23 cellular contexts compared by ENCODE assay signal in genomic region chr15:56767315-56767714, GRCh38. TPM values are rescaled to one million over a fixed set of nuclear protein-coding genes. Genes with fewer than 3 reads are reported as not detected.
A peak's percentile ranks its signal among the peaks of the same experiment; 100 is the strongest.
DNase-seq lines count a peak whose midpoint lies in the region; ATAC-seq, FAIRE-seq and TF ChIP-seq lines count a peak whose summit lies in the region.
"Had no signal": no experiment of that assay in that cellular context is flagged by ENCODE, and none has a peak within 500 bp of the region (broad histone marks: within the 10 kb centered on the region; RNA-seq: fewer than 3 reads in every experiment).

No MANE protein-coding gene starts in this region.

- H3K4me1 ChIP-seq in endothelial cell of umbilical vein (ENCODE audit: control insufficient read depth, extremely low read depth, insufficient read depth, low read length), result peaks cover 39% of the 10 kb centered on the region
- no peaks in the 10 kb centered on the region for H3K4me1 ChIP-seq in colonic mucosa

- H3K9me3 ChIP-seq in endothelial cell of umbilical vein (replicated peaks; ENCODE audit: control insufficient read depth, insufficient read depth, low read length) (no peaks in the 10 kb centered on the region), colonic mucosa (no peaks in the 10 kb centered on the region)
- H3K9me3 ChIP-seq: adrenal gland, heart left ventricle, neutrophil had no signal

- H3K27me3 ChIP-seq in endothelial cell of umbilical vein (ENCODE audit: control insufficient read depth in 2 of 2, insufficient read depth in 2 of 2, low read length in 2 of 2) (no peaks in the 10 kb centered on the region), colonic mucosa (no peaks in the 10 kb centered on the region)
- H3K27me3 ChIP-seq: adrenal gland, heart left ventricle, neutrophil had no signal

- H3K27ac ChIP-seq in endothelial cell of umbilical vein (ENCODE audit: insufficient read depth, low read depth, low read length) (peak overlapping the region; percentile 76), colonic mucosa (no peak overlapping the region)
- H3K27ac ChIP-seq: adrenal gland, heart left ventricle had no signal

- H3K4me3 ChIP-seq in endothelial cell of umbilical vein (replicated peaks in 1 of 3; ENCODE audit: insufficient read depth in 1 of 3, low read depth in 1 of 3, low read length in 3 of 3), result no peak overlapping the region
- H3K4me3 ChIP-seq in colonic mucosa, result no peak overlapping the region
- H3K4me3 ChIP-seq: adrenal gland, heart left ventricle had no signal

- peak overlapping the region; percentile 38 for H3K4me2 ChIP-seq in endothelial cell of umbilical vein (ENCODE audit: insufficient read depth, low read length)

- no peaks in the 10 kb centered on the region for H3K27me3 Mint-ChIP-seq in activated T-cell treated with anti-CD3 and anti-CD28 coated beads, Interleukin-2, amount 50 U/mL, for 4 hours (ENCODE audit: low read depth)
- H3K27me3 Mint-ChIP-seq in stimulated activated naive CD8-positive, alpha-beta T cell treated with anti-CD3 and anti-CD28 coated beads, Interleukin-15, Interleukin-2, amounts not matched to agents 100 ng/mL and 50 ng/mL, for 24 hours, result no peaks in the 10 kb centered on the region
- peaks cover 6% of the 10 kb centered on the region for H3K27me3 Mint-ChIP-seq in nephron progenitor cell (ENCODE audit: low read depth, poor library complexity)

- H3K36me3 ChIP-seq in endothelial cell of umbilical vein (ENCODE audit: control insufficient read depth in 2 of 2, extremely low read depth in 1 of 2, insufficient read depth in 2 of 2, low read length in 2 of 2) (no peaks in the 10 kb centered on the region), colonic mucosa (no peaks in the 10 kb centered on the region)
- H3K36me3 ChIP-seq: adrenal gland, heart left ventricle, neutrophil had no signal

- FAIRE-seq in endothelial cell of umbilical vein (lab: Jason Lieb, UNC), result peak; percentile 8

- BruUV-seq in endothelial cell of umbilical vein (replicated peaks; lab: Mats Ljungman, UMichigan), result no TSS peak

- TF ChIP-seq CTCF in endothelial cell of umbilical vein (IDR thresholded peaks at IDR 0.05; ENCODE audit: extremely low read depth in 1 of 2, insufficient read depth in 1 of 2, low read depth in 1 of 2, low read length in 2 of 2), result no peak
- TF ChIP-seq CTCF in colonic mucosa (IDR thresholded peaks at IDR 0.05), result no peak
- TF ChIP-seq CTCF in nephron progenitor cell (IDR thresholded peaks at IDR 0.05), result no peak

- H3K4me1 Mint-ChIP-seq in activated T-cell treated with anti-CD3 and anti-CD28 coated beads, Interleukin-2, amount 50 U/mL, for 4 hours (ENCODE audit: low read depth), result peaks cover 19% of the 10 kb centered on the region
- peaks cover 23% of the 10 kb centered on the region for H3K4me1 Mint-ChIP-seq in stimulated activated naive CD8-positive, alpha-beta T cell treated with anti-CD3 and anti-CD28 coated beads, Interleukin-15, Interleukin-2, amounts not matched to agents 100 ng/mL and 50 ng/mL, for 24 hours (ENCODE audit: low read depth)
- no peaks in the 10 kb centered on the region for H3K4me1 Mint-ChIP-seq in nephron progenitor cell

- TF ChIP-seq POLR2A in endothelial cell of umbilical vein (IDR thresholded peaks at IDR 0.05; ENCODE audit: low read depth, low read length), result no peak

- no peaks in the 10 kb centered on the region for H3K9me1 ChIP-seq in endothelial cell of umbilical vein (replicated peaks; ENCODE audit: control insufficient read depth, extremely low read depth, insufficient read depth, low read length)

- H3K36me3 Mint-ChIP-seq in activated T-cell treated with anti-CD3 and anti-CD28 coated beads, Interleukin-2, amount 50 U/mL, for 4 hours (ENCODE audit: insufficient read depth), result no peaks in the 10 kb centered on the region
- H3K36me3 Mint-ChIP-seq in stimulated activated naive CD8-positive, alpha-beta T cell treated with anti-CD3 and anti-CD28 coated beads, Interleukin-15, Interleukin-2, amounts not matched to agents 100 ng/mL and 50 ng/mL, for 24 hours (ENCODE audit: low read depth), result no peaks in the 10 kb centered on the region
- peaks cover 7% of the 10 kb centered on the region for H3K36me3 Mint-ChIP-seq in nephron progenitor cell (ENCODE audit: low read depth)
- H3K36me3 Mint-ChIP-seq: CD8-positive, alpha-beta T cell had no signal

- peak overlapping the region; percentile 78 for H3K27ac Mint-ChIP-seq in stimulated activated naive CD8-positive, alpha-beta T cell treated with anti-CD3 and anti-CD28 coated beads, Interleukin-15, Interleukin-2, amounts not matched to agents 100 ng/mL and 50 ng/mL, for 24 hours
- no peak overlapping the region for H3K27ac Mint-ChIP-seq in nephron progenitor cell
- H3K27ac Mint-ChIP-seq: CD8-positive, alpha-beta T cell had no signal

- peak overlapping the region; percentile 29 for H3K9ac ChIP-seq in endothelial cell of umbilical vein (replicated peaks; ENCODE audit: extremely low read depth, insufficient read depth, low read length)
- H3K9ac ChIP-seq in colonic mucosa (ENCODE audit: low read depth in 2 of 2, low read length in 2 of 2), result no peak overlapping the region

- no peaks in the 10 kb centered on the region for H3K79me2 ChIP-seq in endothelial cell of umbilical vein (ENCODE audit: control insufficient read depth, insufficient read depth, low read length)

- dilution Hi-C loops in endothelial cell of umbilical vein (cut with MboI; ENCODE audit: extremely low pct_ligation_motif_present, low sequenced_read_pairs), result no loop called here

- no peak for DNase-seq in activated T-cell treated with anti-CD3 and anti-CD28 coated beads, Interleukin-2, amount 50 U/mL, for 4 hours
- DNase-seq in activated T-cell treated with anti-CD3 and anti-CD28 coated beads for 4 hours, result no peak
- peak; percentile 31 for DNase-seq in OCI-M1 (lab: John Stamatoyannopoulos, UW)
- DNase-seq in endothelial cell of umbilical vein (ENCODE audit: low read depth, low spot score), result peak; percentile 83
- DNase-seq in colonic mucosa, result no peak
- no peak for DNase-seq in nephron progenitor cell
- no peak for DNase-seq in 8988T
- DNase-seq: activated CD4-positive, alpha-beta T cell treated with anti-CD3 and anti-CD28 coated beads for 4 hours; adrenal gland; CD8-positive, alpha-beta T cell; DMS79 treated with DMSO at 0.1 percent for 48 hours; effector CD8-positive, alpha-beta T cell; heart left ventricle; KBM-7; MV-4-11; NCI-H2029 treated with DMSO at 0.1 percent for 48 hours; NCI-H510A; RPMI8226; stimulated activated CD4-positive, alpha-beta T cell treated with anti-CD3 and anti-CD28 coated beads, Interleukin-12 subunit alpha, Interleukin-12 subunit beta, amount 100 ng/mL, for 4 hours; stimulated activated CD8-positive, alpha-beta memory T cell treated with anti-CD3 and anti-CD28 coated beads, Interleukin-4, amount 100 ng/mL, for 48 hours had no signal

- no peak overlapping the region for H2AFZ ChIP-seq in endothelial cell of umbilical vein (ENCODE audit: low read depth, low read length)

- intact Hi-C loops in endothelial cell of umbilical vein (cut with micrococcal nuclease), result loop anchor here (2.0 kb wide), 1 partner anchor 35 kb away; the partner anchor contains the start of gene ZNF280D
- intact Hi-C loops in colonic mucosa (cut with DNase I), result no loop called here

- no peak overlapping the region for H3K4me3 Mint-ChIP-seq in activated T-cell treated with anti-CD3 and anti-CD28 coated beads, Interleukin-2, amount 50 U/mL, for 4 hours
- H3K4me3 Mint-ChIP-seq in stimulated activated naive CD8-positive, alpha-beta T cell treated with anti-CD3 and anti-CD28 coated beads, Interleukin-15, Interleukin-2, amounts not matched to agents 100 ng/mL and 50 ng/mL, for 24 hours, result no peak overlapping the region
- no peak overlapping the region for H3K4me3 Mint-ChIP-seq in nephron progenitor cell
- H3K4me3 Mint-ChIP-seq: CD8-positive, alpha-beta T cell; central memory CD8-positive, alpha-beta T cell had no signal

- CTCF ChIA-PET in endothelial cell of umbilical vein (lab: Charles Lee), result interaction anchor here (0.6 to 1.5 kb wide), 3 partner anchors 13 to 50 kb away, joined by 3 to 5 read pairs (median 3); partner anchors contain the start of gene ZNF280D

- POLR2A ChIA-PET in endothelial cell of umbilical vein (lab: Charles Lee), result interaction anchor here (0.7 kb wide), 1 partner anchor 34 kb away, joined by 4 read pairs; the partner anchor contains the start of gene ZNF280D

- H3K9me3 Mint-ChIP-seq in activated T-cell treated with anti-CD3 and anti-CD28 coated beads, Interleukin-2, amount 50 U/mL, for 4 hours, result no peaks in the 10 kb centered on the region
- H3K9me3 Mint-ChIP-seq in stimulated activated naive CD8-positive, alpha-beta T cell treated with anti-CD3 and anti-CD28 coated beads, Interleukin-15, Interleukin-2, amounts not matched to agents 100 ng/mL and 50 ng/mL, for 24 hours, result no peaks in the 10 kb centered on the region
- peaks cover 5% of the 10 kb centered on the region for H3K9me3 Mint-ChIP-seq in nephron progenitor cell
- H3K9me3 Mint-ChIP-seq: CD8-positive, alpha-beta T cell; central memory CD8-positive, alpha-beta T cell had no signal

- no peaks in the 10 kb centered on the region for H4K20me1 ChIP-seq in endothelial cell of umbilical vein (replicated peaks; ENCODE audit: control insufficient read depth, extremely low read depth, insufficient read depth, low read length)

- peak; percentile 66 to 93 for ATAC-seq in activated T-cell treated with anti-CD3 and anti-CD28 coated beads, Interleukin-2, amount 50 U/mL, for 4 hours
- ATAC-seq: CD8-positive, alpha-beta T cell; heart left ventricle had no signal

TF ChIP-seq in endothelial cell of umbilical vein, 7 proteins besides CTCF, POLR2A, EP300 and RAD21 (continues in another document):
- TF ChIP-seq MYC (IDR thresholded peaks at IDR 0.05; ENCODE audit: low read depth, low read length), result no peak
- TF ChIP-seq FOS (IDR thresholded peaks at IDR 0.05; ENCODE audit: borderline replicate concordance, insufficient read depth, low read length), result peak; percentile 85
- no peak for TF ChIP-seq EZH2 (IDR thresholded peaks at IDR 0.05; ENCODE audit: borderline replicate concordance, low read depth, low read length, severe bottlenecking)
- peak; percentile 84 for TF ChIP-seq JUN (IDR thresholded peaks at IDR 0.05; ENCODE audit: borderline replicate concordance, insufficient read depth, insufficient read length, low read depth)
- no peak for TF ChIP-seq POLR2AphosphoS5 (IDR thresholded peaks at IDR 0.05; ENCODE audit: insufficient read depth, low read depth, low read length)

RNA-seq across cellular contexts. Expression of gene ZNF280D, which starts 34.0 kb away (rescaled TPM):
- 10 to 100 TPM; 14.9 to 16.3 (median 15.3) TPM for total RNA-seq in activated T-cell treated with anti-CD3 and anti-CD28 coated beads, Interleukin-2, amount 50 U/mL, for 4 hours
- 35.8 and 42.1 TPM in 2 replicates for total RNA-seq in endothelial cell of umbilical vein
- 4.4 and 9.6 TPM in 2 replicates for polyA plus RNA-seq in endothelial cell of umbilical vein
- polyA plus RNA-seq in endothelial cell of umbilical vein (2011; cell fraction: cytosol; rRNA removed), result 7.3 and 7.6 TPM in 2 replicates
- 38.3 and 52.6 TPM in 2 replicates for polyA plus RNA-seq in endothelial cell of umbilical vein (2011; cell fraction: nucleus; rRNA removed)
- polyA plus RNA-seq in endothelial cell of umbilical vein (2012), result 12.5 and 16.5 TPM in 2 replicates
- 15.9 and 17.0 TPM in 2 replicates for polyA minus RNA-seq in endothelial cell of umbilical vein
- 3.6 TPM for polyA minus RNA-seq in endothelial cell of umbilical vein (2011; cell fraction: cytosol; rRNA and poly(A)+ RNA removed)
- polyA minus RNA-seq in endothelial cell of umbilical vein (2011; cell fraction: nucleus; rRNA and poly(A)+ RNA removed), result 46.7 and 72.8 TPM in 2 replicates
- total RNA-seq in colonic mucosa, result 10 to 100 TPM; 24.9 to 27.4 TPM

Comparison
In these comparisons a context has a peak if more than half of its experiments do, and no peak if none do; other contexts are left out.
1. DNase-seq: peak in OCI-M1 (single experiment) and endothelial cell of umbilical vein (single experiment); none in activated T-cell treated with anti-CD3 and anti-CD28 coated beads, Interleukin-2, amount 50 U/mL, for 4 hours (single experiment), activated T-cell treated with anti-CD3 and anti-CD28 coated beads for 4 hours (single experiment), colonic mucosa (single experiment), nephron progenitor cell (single experiment) and 8988T (single experiment).